In genomic region chr7:96826089-96826488, GRCh38 we compare ENCODE assay signal across 18 cellular contexts.
DNase-seq lines count a peak whose midpoint lies in the region; TF ChIP-seq lines count a peak whose summit lies in the region.
"Had no signal": no experiment of that assay in that cellular context is flagged by ENCODE, and none has a peak within 500 bp of the region (broad histone marks: within the 10 kb centered on the region; RNA-seq: fewer than 3 reads in every experiment).

No MANE protein-coding gene starts in this region.

- no peak for TF ChIP-seq CTCF in MCF 10A (IDR thresholded peaks at IDR 0.05; ENCODE audit: unreplicated experiment)
- no peak for TF ChIP-seq CTCF in mammary epithelial cell (conservative IDR thresholded peaks at IDR 0.05 in 1 of 2, IDR thresholded peaks at IDR 0.05 in 1 of 2; ENCODE audit: extremely low read depth in 1 of 2, insufficient read depth in 1 of 2, low read depth in 1 of 2, low read length in 2 of 2)
- no peak for TF ChIP-seq CTCF in fibroblast of villous mesenchyme (IDR thresholded peaks at IDR 0.05; ENCODE audit: insufficient read depth, low read depth, low read length)

- in situ Hi-C loops in mammary epithelial cell (cut with MboI; ENCODE audit: low sequenced_read_pairs in 2 of 2), result no loop called here

- POLR2A ChIA-PET in MCF 10A (lab: Yijun Ruan, JAX), result no interaction called here

- CTCF ChIA-PET in MCF 10A (lab: Yijun Ruan, JAX), result interaction anchor here (0.9 to 1.2 kb wide), 2 partner anchors 204 to 910 kb away, joined by 3 to 4 read pairs; no protein-coding TSS in a partner anchor
- CTCF ChIA-PET in mammary epithelial cell (lab: Charles Lee; ENCODE audit: low non-redundant PET), result no interaction called here
- CTCF ChIA-PET in activated naive CD4-positive, alpha-beta T cell treated with anti-CD3 and anti-CD28 coated beads for 36 hours (lab: Charles Lee), result no interaction called here

- H4K20me1 ChIP-seq in mammary epithelial cell (ENCODE audit: insufficient read depth, low read length), result no peaks in the 10 kb centered on the region

- H3K4me2 ChIP-seq in mammary epithelial cell (ENCODE audit: insufficient read depth, low read depth, low read length), result no peak overlapping the region

- no peak overlapping the region for H3K9ac ChIP-seq in mammary epithelial cell (ENCODE audit: insufficient read depth, low read length)

- no peak overlapping the region for H2AFZ ChIP-seq in mammary epithelial cell (ENCODE audit: low read depth, low read length)

- H3K36me3 ChIP-seq in mammary epithelial cell (ENCODE audit: insufficient read depth, low read length), result no peaks in the 10 kb centered on the region

- no peak overlapping the region for H3K4me3 Mint-ChIP-seq in MCF 10A (ENCODE audit: unreplicated experiment)
- no peak overlapping the region for H3K4me3 Mint-ChIP-seq in activated naive CD4-positive, alpha-beta T cell treated with anti-CD3 and anti-CD28 coated beads for 36 hours
- H3K4me3 Mint-ChIP-seq: CD4-positive, alpha-beta T cell; IgD-negative memory B cell had no signal

- H3K4me3 ChIP-seq in mammary epithelial cell (replicated peaks in 1 of 3; ENCODE audit: insufficient read depth in 1 of 3, low read depth in 2 of 3, low read length in 3 of 3) (no peak overlapping the region), fibroblast of villous mesenchyme (ENCODE audit: low read depth, low read length) (no peak overlapping the region)

- intact Hi-C loops in MCF 10A (cut with micrococcal nuclease), result no loop called here
- intact Hi-C loops in mammary epithelial cell (cut with micrococcal nuclease), result no loop called here
- intact Hi-C loops in activated naive CD4-positive, alpha-beta T cell treated with anti-CD3 and anti-CD28 coated beads for 36 hours (cut with micrococcal nuclease), result no loop called here

- no peaks in the 10 kb centered on the region for H3K9me3 ChIP-seq in mammary epithelial cell (replicated peaks; ENCODE audit: insufficient read depth, low read length)
- H3K9me3 ChIP-seq: Caco-2 had no signal

- no TSS peak for BruUV-seq in MCF 10A (replicated peaks; lab: Mats Ljungman, UMichigan)
- no TSS peak for BruUV-seq in mammary epithelial cell (replicated peaks; lab: Mats Ljungman, UMichigan)

- H3K36me3 Mint-ChIP-seq in MCF 10A (ENCODE audit: insufficient read depth, unreplicated experiment), result no peaks in the 10 kb centered on the region
- H3K36me3 Mint-ChIP-seq in activated naive CD4-positive, alpha-beta T cell treated with anti-CD3 and anti-CD28 coated beads for 36 hours (ENCODE audit: low read depth), result no peaks in the 10 kb centered on the region
- H3K36me3 Mint-ChIP-seq: IgD-negative memory B cell had no signal

- 67% methylated on average over 1 of the region's 1 CpG for WGBS in mammary epithelial cell (ENCODE audit: low coverage, missing lambda C conversion rate)

- no peaks in the 10 kb centered on the region for H3K27me3 Mint-ChIP-seq in MCF 10A (ENCODE audit: insufficient read depth, unreplicated experiment)
- peaks cover 46% of the 10 kb centered on the region for H3K27me3 Mint-ChIP-seq in activated naive CD4-positive, alpha-beta T cell treated with anti-CD3 and anti-CD28 coated beads for 36 hours (ENCODE audit: low read depth)
- H3K27me3 Mint-ChIP-seq: IgD-negative memory B cell had no signal

- no peak overlapping the region for H3K27ac ChIP-seq in mammary epithelial cell (ENCODE audit: insufficient read depth, low read depth, low read length)
- H3K27ac ChIP-seq: HL-60 had no signal

- peaks cover 4% of the 10 kb centered on the region for H3K4me1 ChIP-seq in mammary epithelial cell (ENCODE audit: insufficient read depth, low read length)
- H3K4me1 ChIP-seq: Caco-2 had no signal

- peaks cover 6% of the 10 kb centered on the region for H3K4me1 Mint-ChIP-seq in MCF 10A (ENCODE audit: insufficient read depth, unreplicated experiment)
- peaks cover 3% of the 10 kb centered on the region for H3K4me1 Mint-ChIP-seq in activated naive CD4-positive, alpha-beta T cell treated with anti-CD3 and anti-CD28 coated beads for 36 hours (ENCODE audit: low read depth)
- H3K4me1 Mint-ChIP-seq: IgD-negative memory B cell had no signal

- H3K27me3 ChIP-seq in mammary epithelial cell (ENCODE audit: insufficient read depth, low read length), result no peaks in the 10 kb centered on the region

- no peak overlapping the region for H3K27ac Mint-ChIP-seq in MCF 10A (ENCODE audit: low read depth, unreplicated experiment)
- no peak overlapping the region for H3K27ac Mint-ChIP-seq in activated naive CD4-positive, alpha-beta T cell treated with anti-CD3 and anti-CD28 coated beads for 36 hours
- H3K27ac Mint-ChIP-seq: CD4-positive, alpha-beta T cell; IgD-negative memory B cell had no signal

- H3K79me2 ChIP-seq in mammary epithelial cell (ENCODE audit: insufficient read depth, low read length), result no peaks in the 10 kb centered on the region

- dilution Hi-C loops in mammary epithelial cell (cut with HindIII; ENCODE audit: low sequenced_read_pairs), result no loop called here

- H3K9me3 Mint-ChIP-seq in MCF 10A (ENCODE audit: unreplicated experiment), result no peaks in the 10 kb centered on the region
- no peaks in the 10 kb centered on the region for H3K9me3 Mint-ChIP-seq in activated naive CD4-positive, alpha-beta T cell treated with anti-CD3 and anti-CD28 coated beads for 36 hours
- H3K9me3 Mint-ChIP-seq: CD4-positive, alpha-beta T cell had no signal

- DNase-seq in MCF 10A (ENCODE audit: unreplicated experiment) (peak; percentile 20), mammary epithelial cell (no peak), SW 1271 (lab: John Stamatoyannopoulos, UW) (peak; percentile 5 to 9), fibroblast of villous mesenchyme (ENCODE audit: low read depth) (peak; percentile 4), DMS153 treated with DMSO at 0.1 percent for 48 hours (lab: John Stamatoyannopoulos, UW; ENCODE audit: unreplicated experiment) (no peak), iPS-NIHi7 (ENCODE audit: extremely low spot score) (no peak)
- no peak for DNase-seq in activated naive CD4-positive, alpha-beta T cell treated with anti-CD3 and anti-CD28 coated beads for 36 hours
- DNase-seq: Caco-2; CD4-positive, alpha-beta T cell; DMS79; H7; NCI-H1105 treated with DMSO at 0.1 percent for 48 hours; NCI-H1694; NCI-H2081 treated with DMSO at 0.1 percent for 48 hours; NCI-H510A treated with DMSO at 0.1 percent for 48 hours; NCI-H82 had no signal

Comparison
In these comparisons a context has a peak if more than half of its experiments do, and no peak if none do; other contexts are left out.
1. DNase-seq: peak in MCF 10A (single experiment), SW 1271 (2 of 2) and fibroblast of villous mesenchyme (single experiment); none in mammary epithelial cell (single experiment), DMS153 treated with DMSO at 0.1 percent for 48 hours (single experiment), iPS-NIHi7 (single experiment) and activated naive CD4-positive, alpha-beta T cell treated with anti-CD3 and anti-CD28 coated beads for 36 hours (single experiment).